Comparison of ENCODE assay signal across 8 cellular contexts in the genomic region with DNA sequence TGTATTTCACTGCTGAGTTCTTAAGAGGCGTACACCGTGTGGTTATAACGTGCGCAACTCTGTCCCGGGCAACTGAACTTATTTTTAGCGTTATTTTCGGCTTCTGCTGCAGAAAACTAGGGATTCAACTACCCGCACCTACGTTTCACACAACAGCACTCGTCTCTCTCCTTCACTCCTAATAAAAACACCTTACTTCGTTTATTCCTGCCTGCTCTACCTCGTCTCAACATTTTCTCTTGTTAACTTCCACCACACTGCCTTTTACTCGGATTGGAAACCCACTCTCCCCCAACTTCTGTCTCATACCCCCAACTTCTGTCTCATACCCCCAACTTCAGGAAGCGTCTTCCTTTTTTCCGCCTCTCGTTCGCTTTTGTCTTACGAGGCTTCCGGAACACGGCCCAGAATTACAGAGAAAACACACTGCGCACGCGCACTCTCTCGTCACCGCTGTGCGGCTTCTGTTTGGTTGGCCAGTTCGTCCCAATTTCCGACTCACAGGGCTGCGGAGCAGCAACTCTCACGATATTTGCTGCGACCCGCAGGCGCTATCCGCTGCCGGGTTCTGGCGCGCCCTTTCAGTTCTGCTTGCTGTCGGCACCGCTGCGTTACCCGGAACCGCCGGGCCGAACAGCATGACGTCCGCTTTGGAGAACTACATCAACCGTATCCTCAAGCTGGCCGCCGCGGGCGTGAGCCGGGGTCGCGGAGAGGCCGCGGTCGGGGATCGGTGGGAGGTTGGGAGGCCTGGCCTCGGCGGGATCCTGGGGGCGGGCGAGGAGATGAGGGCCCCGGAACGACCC. TPM values are rescaled to one million over a fixed set of nuclear protein-coding genes. Genes with fewer than 3 reads are reported as not detected.
A peak's percentile ranks its signal among the peaks of the same experiment; 100 is the strongest.
DNase-seq lines count a peak whose midpoint lies in the region; ATAC-seq, FAIRE-seq and TF ChIP-seq lines count a peak whose summit lies in the region.

Gene LSM8, plus strand, starts transcription at position 579 of the 806 bp plus-strand sequence. Its CDS starts 60 bp downstream, at position 639.

- H3K4me1 ChIP-seq in OCI-LY3 (ENCODE audit: low read length) (peaks cover 33% of the 10 kb centered on the region), mesodermal cell (ENCODE audit: control insufficient read depth, insufficient read depth, low read length, poor library complexity, severe bottlenecking) (no peaks in the 10 kb centered on the region)

- H3K36me3 ChIP-seq in OCI-LY3 (replicated peaks; ENCODE audit: low read depth, low read length): peaks cover 31% of the 10 kb centered on the region
- peaks cover 24% of the 10 kb centered on the region for H3K36me3 ChIP-seq in mesodermal cell (ENCODE audit: control insufficient read depth, insufficient read depth, low read length)

- WGBS in mesodermal cell (ENCODE audit: insufficient coverage in 2 of 2), 2 experiments: 1 to 3% methylated on average over 39 to 59 of the region's 64 CpGs

- H3K4me3 ChIP-seq in OCI-LY3 (ENCODE audit: low read length) (peak within 1 kb of the TSS; percentile 86), mesodermal cell (ENCODE audit: extremely low read depth, insufficient read depth, low read length, poor library complexity, severe bottlenecking) (peak within 1 kb of the TSS; percentile 82)

- H3K79me2 ChIP-seq in OCI-LY3 (ENCODE audit: low read length): peaks cover 63% of the 10 kb centered on the region

- H3K9me3 ChIP-seq in OCI-LY3 (ENCODE audit: insufficient read depth, low read length): no peaks in the 10 kb centered on the region
- H3K9me3 ChIP-seq in mesodermal cell (ENCODE audit: control insufficient read depth, low read length): no peaks in the 10 kb centered on the region

- H3K27me3 ChIP-seq in OCI-LY3 (ENCODE audit: low read depth, low read length): no peaks in the 10 kb centered on the region

- H2AFZ ChIP-seq in OCI-LY3 (ENCODE audit: low read depth, low read length): peak within 1 kb of the TSS; percentile 75; the same call in 1 of the 2 replicates

- H3K27ac ChIP-seq in OCI-LY3 (ENCODE audit: low read length) (peak within 1 kb of the TSS; percentile 79), mesodermal cell (ENCODE audit: low read depth, low read length, severe bottlenecking) (peak within 1 kb of the TSS; percentile 92)

- peaks cover 7% of the 10 kb centered on the region for H4K20me1 ChIP-seq in OCI-LY3 (ENCODE audit: insufficient read depth, low read length)

- peak; percentile 94 for DNase-seq in D341Med (ENCODE audit: low spot score)
- peak; percentile 86 for DNase-seq in HuH-7 (ENCODE audit: low spot score)
- DNase-seq in activated CD8-positive, alpha-beta memory T cell treated with anti-CD3 and anti-CD28 coated beads, Interleukin-2, amount 50 U/mL, for 48 hours: peak; percentile 97
- DNase-seq in stimulated activated CD8-positive, alpha-beta memory T cell treated with anti-CD3 and anti-CD28 coated beads, Interleukin-15, amount 100 ng/mL, for 4 hours (ENCODE audit: low read depth in 2 of 2): peak; percentile 93 to 96

- peak; percentile 98 for ATAC-seq in GM21515 (IDR thresholded peaks at IDR 0.05; ENCODE audit: unreplicated experiment)

- H3K4me2 ChIP-seq in OCI-LY3 (ENCODE audit: low read length): peak within 1 kb of the TSS; percentile 94

- peak; percentile 97 for FAIRE-seq in endometrium (lab: Jason Lieb, UNC)

- H3K9ac ChIP-seq in OCI-LY3 (ENCODE audit: low read length): peak within 1 kb of the TSS; percentile 98

- TF ChIP-seq CTCF in OCI-LY3 (IDR thresholded peaks at IDR 0.05; ENCODE audit: low read depth, low read length): no peak

RNA-seq across cellular contexts. Expression of gene LSM8, which starts in this region (rescaled TPM):
- polyA plus RNA-seq in mesodermal cell (2013, experiment 1 of 2): 39.5 TPM
- 41.4 TPM for polyA plus RNA-seq in mesodermal cell (2013, experiment 2 of 2)

Comparison
In these comparisons a context has a peak if more than half of its experiments do, and no peak if none do; other contexts are left out.
1. Peak in every context shown above with its lines: DNase-seq, ATAC-seq, H3K4me3 ChIP-seq and H3K27ac ChIP-seq.